In genomic region chr19:49684251-49684982, GRCh38 we compare ENCODE assay signal across 2 cellular contexts.
TF ChIP-seq lines count a peak whose summit lies in the region.

No MANE protein-coding gene starts in this region.

TF ChIP-seq in IMR-90, 13 proteins besides CTCF, POLR2A, EP300 and RAD21:
- TF ChIP-seq NFE2L2 (IDR thresholded peaks at IDR 0.05; ENCODE audit: low read depth, low read length) (no peak), CEBPB (IDR thresholded peaks at IDR 0.05; ENCODE audit: low read depth, low read length) (no peak), MAZ (IDR thresholded peaks at IDR 0.05; ENCODE audit: borderline replicate concordance, low read depth, low read length) (no peak), BHLHE40 (IDR thresholded peaks at IDR 0.05; ENCODE audit: low read depth, low read length) (no peak), USF2 (IDR thresholded peaks at IDR 0.05; ENCODE audit: low read depth, low read length) (no peak), FOS (IDR thresholded peaks at IDR 0.05; ENCODE audit: low read depth, low read length) (no peak), CHD1 (IDR thresholded peaks at IDR 0.05; ENCODE audit: low read depth, low read length) (no peak), RFX5 (IDR thresholded peaks at IDR 0.05; ENCODE audit: low read depth, low read length) (no peak), RCOR1 (IDR thresholded peaks at IDR 0.05; ENCODE audit: insufficient replicate concordance, low read length) (no peak), SMC3 (IDR thresholded peaks at IDR 0.05; ENCODE audit: low read depth, low read length) (no peak)
- TF ChIP-seq, protein P1, sequence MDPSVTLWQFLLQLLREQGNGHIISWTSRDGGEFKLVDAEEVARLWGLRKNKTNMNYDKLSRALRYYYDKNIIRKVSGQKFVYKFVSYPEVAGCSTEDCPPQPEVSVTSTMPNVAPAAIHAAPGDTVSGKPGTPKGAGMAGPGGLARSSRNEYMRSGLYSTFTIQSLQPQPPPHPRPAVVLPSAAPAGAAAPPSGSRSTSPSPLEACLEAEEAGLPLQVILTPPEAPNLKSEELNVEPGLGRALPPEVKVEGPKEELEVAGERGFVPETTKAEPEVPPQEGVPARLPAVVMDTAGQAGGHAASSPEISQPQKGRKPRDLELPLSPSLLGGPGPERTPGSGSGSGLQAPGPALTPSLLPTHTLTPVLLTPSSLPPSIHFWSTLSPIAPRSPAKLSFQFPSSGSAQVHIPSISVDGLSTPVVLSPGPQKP (IDR thresholded peaks at IDR 0.05; ENCODE audit: borderline replicate concordance, low read depth, low read length), result no peak

TF ChIP-seq in GM12878, 131 proteins besides CTCF, POLR2A, EP300 and RAD21:
- TF ChIP-seq JUNB (IDR thresholded peaks at IDR 0.05), result no peak
- TF ChIP-seq, protein P2, sequence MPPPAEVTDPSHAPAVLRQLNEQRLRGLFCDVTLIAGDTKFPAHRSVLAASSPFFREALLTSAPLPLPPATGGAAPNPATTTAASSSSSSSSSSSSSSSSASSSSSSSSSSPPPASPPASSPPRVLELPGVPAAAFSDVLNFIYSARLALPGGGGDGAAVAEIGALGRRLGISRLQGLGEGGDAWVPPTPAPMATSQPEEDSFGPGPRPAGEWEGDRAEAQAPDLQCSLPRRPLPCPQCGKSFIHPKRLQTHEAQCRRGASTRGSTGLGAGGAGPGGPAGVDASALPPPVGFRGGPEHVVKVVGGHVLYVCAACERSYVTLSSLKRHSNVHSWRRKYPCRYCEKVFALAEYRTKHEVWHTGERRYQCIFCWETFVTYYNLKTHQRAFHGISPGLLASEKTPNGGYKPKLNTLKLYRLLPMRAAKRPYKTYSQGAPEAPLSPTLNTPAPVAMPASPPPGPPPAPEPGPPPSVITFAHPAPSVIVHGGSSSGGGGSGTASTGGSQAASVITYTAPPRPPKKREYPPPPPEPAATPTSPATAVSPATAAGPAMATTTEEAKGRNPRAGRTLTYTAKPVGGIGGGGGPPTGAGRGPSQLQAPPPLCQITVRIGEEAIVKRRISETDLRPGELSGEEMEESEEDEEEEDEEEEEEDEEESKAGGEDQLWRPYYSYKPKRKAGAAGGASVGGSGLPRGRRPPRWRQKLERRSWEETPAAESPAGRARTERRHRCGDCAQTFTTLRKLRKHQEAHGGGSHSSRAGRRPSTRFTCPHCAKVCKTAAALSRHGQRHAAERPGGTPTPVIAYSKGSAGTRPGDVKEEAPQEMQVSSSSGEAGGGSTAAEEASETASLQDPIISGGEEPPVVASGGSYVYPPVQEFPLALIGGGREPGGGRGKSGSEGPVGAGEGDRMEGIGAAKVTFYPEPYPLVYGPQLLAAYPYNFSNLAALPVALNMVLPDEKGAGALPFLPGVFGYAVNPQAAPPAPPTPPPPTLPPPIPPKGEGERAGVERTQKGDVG (CRISPR knock-in tag; IDR thresholded peaks at IDR 0.05), result no peak
- TF ChIP-seq SUZ12 (IDR thresholded peaks at IDR 0.05; ENCODE audit: unreplicated experiment), result no peak
- no peak for TF ChIP-seq MLLT1 (IDR thresholded peaks at IDR 0.05)
- TF ChIP-seq, protein P3, sequence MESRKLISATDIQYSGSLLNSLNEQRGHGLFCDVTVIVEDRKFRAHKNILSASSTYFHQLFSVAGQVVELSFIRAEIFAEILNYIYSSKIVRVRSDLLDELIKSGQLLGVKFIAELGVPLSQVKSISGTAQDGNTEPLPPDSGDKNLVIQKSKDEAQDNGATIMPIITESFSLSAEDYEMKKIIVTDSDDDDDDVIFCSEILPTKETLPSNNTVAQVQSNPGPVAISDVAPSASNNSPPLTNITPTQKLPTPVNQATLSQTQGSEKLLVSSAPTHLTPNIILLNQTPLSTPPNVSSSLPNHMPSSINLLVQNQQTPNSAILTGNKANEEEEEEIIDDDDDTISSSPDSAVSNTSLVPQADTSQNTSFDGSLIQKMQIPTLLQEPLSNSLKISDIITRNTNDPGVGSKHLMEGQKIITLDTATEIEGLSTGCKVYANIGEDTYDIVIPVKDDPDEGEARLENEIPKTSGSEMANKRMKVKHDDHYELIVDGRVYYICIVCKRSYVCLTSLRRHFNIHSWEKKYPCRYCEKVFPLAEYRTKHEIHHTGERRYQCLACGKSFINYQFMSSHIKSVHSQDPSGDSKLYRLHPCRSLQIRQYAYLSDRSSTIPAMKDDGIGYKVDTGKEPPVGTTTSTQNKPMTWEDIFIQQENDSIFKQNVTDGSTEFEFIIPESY (IDR thresholded peaks at IDR 0.05), result no peak
- TF ChIP-seq NFIC (IDR thresholded peaks at IDR 0.05; ENCODE audit: low read depth, low read length), result no peak
- no peak for TF ChIP-seq PAX5 (IDR thresholded peaks at IDR 0.05; ENCODE audit: borderline replicate concordance, low read depth, low read length)
- TF ChIP-seq SMC3 (IDR thresholded peaks at IDR 0.05; ENCODE audit: borderline replicate concordance, low read length), result peak; percentile 25; the same call in 1 of the 2 replicates
- TF ChIP-seq USF1 (IDR thresholded peaks at IDR 0.05; ENCODE audit: borderline replicate concordance, extremely low read length, insufficient read depth, low read depth, low read length), result no peak
- TF ChIP-seq ZNF384 (IDR thresholded peaks at IDR 0.05; ENCODE audit: borderline replicate concordance, low read depth, low read length), result no peak
- no peak for TF ChIP-seq ASH2L (IDR thresholded peaks at IDR 0.05; ENCODE audit: borderline replicate concordance, low read depth)
- no peak for TF ChIP-seq NR2C1 (IDR thresholded peaks at IDR 0.05)
- TF ChIP-seq POLR2AphosphoS5 (IDR thresholded peaks at IDR 0.05; ENCODE audit: low read length), result peak; percentile 79
- TF ChIP-seq HDGF (IDR thresholded peaks at IDR 0.05), result 0 out of 2 replicates have a peak, but pooled peaks have one; percentile 46
- no peak for TF ChIP-seq USF2 (IDR thresholded peaks at IDR 0.05; ENCODE audit: borderline replicate concordance, low read depth, low read length)
- no peak for TF ChIP-seq RBBP5 (conservative IDR thresholded peaks at IDR 0.05)
- no peak for TF ChIP-seq E2F8 (IDR thresholded peaks at IDR 0.05; ENCODE audit: low read depth, partially characterized antibody)
- no peak for TF ChIP-seq ZNF274 (IDR thresholded peaks at IDR 0.05; ENCODE audit: insufficient read depth, insufficient read length)
- 0 out of 3 replicates have a peak, but pooled peaks have one; percentile 24 for TF ChIP-seq POU2F2 (IDR thresholded peaks at IDR 0.05; ENCODE audit: borderline replicate concordance, low read depth, low read length)
- no peak for TF ChIP-seq PRDM15 (CRISPR knock-in tag; IDR thresholded peaks at IDR 0.05)
- TF ChIP-seq RUNX3 (IDR thresholded peaks at IDR 0.05; ENCODE audit: low read length), result no peak
- TF ChIP-seq LARP7 (IDR thresholded peaks at IDR 0.05), result 0 out of 2 replicates have a peak, but pooled peaks have one; percentile 28
- no peak for TF ChIP-seq CHD2 (IDR thresholded peaks at IDR 0.05; ENCODE audit: borderline replicate concordance, low read depth, low read length)
- TF ChIP-seq ZBED1 (IDR thresholded peaks at IDR 0.05; ENCODE audit: borderline replicate concordance), result no peak
- no peak for TF ChIP-seq MEF2B (IDR thresholded peaks at IDR 0.05; ENCODE audit: partially characterized antibody, poor library complexity, severe bottlenecking)
- no peak for TF ChIP-seq IRF4 (IDR thresholded peaks at IDR 0.05; ENCODE audit: low read depth, low read length)
- 0 out of 3 replicates have a peak, but pooled peaks of 1 of the 2 experiments have one; percentile 2 for TF ChIP-seq EGR1 (IDR thresholded peaks at IDR 0.05; ENCODE audit: borderline replicate concordance in 1 of 2, low read depth in 2 of 2, low read length in 2 of 2)
- TF ChIP-seq, protein P4, sequence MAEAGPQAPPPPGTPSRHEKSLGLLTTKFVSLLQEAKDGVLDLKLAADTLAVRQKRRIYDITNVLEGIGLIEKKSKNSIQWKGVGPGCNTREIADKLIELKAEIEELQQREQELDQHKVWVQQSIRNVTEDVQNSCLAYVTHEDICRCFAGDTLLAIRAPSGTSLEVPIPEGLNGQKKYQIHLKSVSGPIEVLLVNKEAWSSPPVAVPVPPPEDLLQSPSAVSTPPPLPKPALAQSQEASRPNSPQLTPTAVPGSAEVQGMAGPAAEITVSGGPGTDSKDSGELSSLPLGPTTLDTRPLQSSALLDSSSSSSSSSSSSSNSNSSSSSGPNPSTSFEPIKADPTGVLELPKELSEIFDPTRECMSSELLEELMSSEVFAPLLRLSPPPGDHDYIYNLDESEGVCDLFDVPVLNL (IDR thresholded peaks at IDR 0.05; ENCODE audit: low read depth, low read length), result no peak
- TF ChIP-seq CHD1 (IDR thresholded peaks at IDR 0.05; ENCODE audit: low read depth, low read length), result no peak
